In genomic region chr6:43856005-43856765, GRCh38 we compare ENCODE assay signal across 1 cellular context.
TF ChIP-seq lines count a peak whose summit lies in the region.

No MANE protein-coding gene starts in this region.

TF ChIP-seq in HepG2, 621 proteins besides CTCF, POLR2A, EP300 and RAD21 (continued from another document and continues in another):
- TF ChIP-seq ZBTB34 (CRISPR knock-in tag; IDR thresholded peaks at IDR 0.05) (no peak), PRDM15 (CRISPR knock-in tag; IDR thresholded peaks at IDR 0.05) (no peak), SIN3B (IDR thresholded peaks at IDR 0.05; ENCODE audit: low read length) (no peak), PBX3 (CRISPR knock-in tag; IDR thresholded peaks at IDR 0.05; ENCODE audit: borderline replicate concordance) (no peak), ZBTB26 (CRISPR knock-in tag; IDR thresholded peaks at IDR 0.05; ENCODE audit: borderline replicate concordance) (peak; percentile 83; the same call in 1 of the 2 replicates), ZNF687 (CRISPR knock-in tag; IDR thresholded peaks at IDR 0.05) (peak; percentile 90), HHEX (CRISPR knock-in tag; IDR thresholded peaks at IDR 0.05) (no peak), ETS1 (CRISPR knock-in tag; IDR thresholded peaks at IDR 0.05) (no peak), SKIL (CRISPR knock-in tag; IDR thresholded peaks at IDR 0.05; ENCODE audit: borderline replicate concordance) (no peak), ZNF274 (CRISPR knock-in tag; IDR thresholded peaks at IDR 0.05) (no peak), PTBP1 (IDR thresholded peaks at IDR 0.05; ENCODE audit: low read depth, low read length, poor library complexity, severe bottlenecking) (peak; percentile 86), LRRFIP1 (CRISPR knock-in tag; conservative IDR thresholded peaks at IDR 0.05) (no peak), FOXP4 (CRISPR knock-in tag; IDR thresholded peaks at IDR 0.05) (peak; percentile 45; the same call in 1 of the 2 replicates), ZNF777 (CRISPR knock-in tag; IDR thresholded peaks at IDR 0.05) (no peak), ZNF414 (CRISPR knock-in tag; IDR thresholded peaks at IDR 0.05) (peak; percentile 62; the same call in 1 of the 2 replicates), FOXK2 (IDR thresholded peaks at IDR 0.05) (no peak), PAX8 (CRISPR knock-in tag; IDR thresholded peaks at IDR 0.05; ENCODE audit: borderline replicate concordance) (no peak), ARID3A (IDR thresholded peaks at IDR 0.05; ENCODE audit: low read depth, low read length) (no peak), ELF1 (CRISPR knock-in tag; IDR thresholded peaks at IDR 0.05) (peak; percentile 38; the same call in 1 of the 2 replicates), ETV5 (CRISPR knock-in tag; IDR thresholded peaks at IDR 0.05; ENCODE audit: borderline replicate concordance) (peak; percentile 23; the same call in 1 of the 2 replicates), ZNF292 (CRISPR knock-in tag; IDR thresholded peaks at IDR 0.05; ENCODE audit: borderline replicate concordance, low read depth) (peak; percentile 88)
